In the genomic region with DNA sequence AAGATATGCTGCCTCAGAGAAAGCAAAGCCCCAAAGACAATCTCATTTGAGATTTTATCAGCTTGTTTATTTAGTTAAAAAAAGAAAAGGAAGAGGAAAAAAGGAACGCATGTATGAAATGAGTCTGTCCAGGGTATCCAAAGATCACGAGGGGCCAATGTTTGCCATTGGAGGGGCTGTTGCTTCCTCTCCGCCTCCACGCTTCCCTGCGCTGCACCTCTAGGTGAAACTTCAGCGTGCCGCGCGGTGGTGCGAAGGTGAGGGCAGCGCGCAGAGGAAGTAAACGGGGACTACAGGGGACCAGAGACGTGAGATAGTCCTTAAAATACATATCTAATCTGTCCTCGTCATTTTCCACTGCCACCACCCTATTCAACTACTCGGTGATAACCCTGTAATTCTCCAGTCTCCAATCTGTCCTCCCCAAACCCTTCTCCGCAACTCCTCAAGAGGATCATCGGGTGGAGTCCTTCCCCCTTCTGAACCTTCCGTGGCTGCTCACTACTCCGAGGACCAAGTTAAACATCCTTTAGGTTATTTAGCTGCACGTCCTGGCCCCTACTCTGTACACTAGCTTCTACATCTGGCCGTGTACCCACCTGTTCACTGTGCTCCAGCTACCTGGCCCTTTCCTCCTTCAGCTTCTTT, we compare ENCODE assay signal across 1 cellular context.
TF ChIP-seq lines count a peak whose summit lies in the region.

No MANE protein-coding gene starts in this region.

TF ChIP-seq in GM12878, 131 proteins besides CTCF, POLR2A, EP300 and RAD21:
- TF ChIP-seq IKZF2 (IDR thresholded peaks at IDR 0.05) (no peak), SIN3A (IDR thresholded peaks at IDR 0.05; ENCODE audit: low read depth, low read length) (no peak), TBL1XR1 (IDR thresholded peaks at IDR 0.05; ENCODE audit: low read depth, low read length) (no peak)
- TF ChIP-seq, protein P1, sequence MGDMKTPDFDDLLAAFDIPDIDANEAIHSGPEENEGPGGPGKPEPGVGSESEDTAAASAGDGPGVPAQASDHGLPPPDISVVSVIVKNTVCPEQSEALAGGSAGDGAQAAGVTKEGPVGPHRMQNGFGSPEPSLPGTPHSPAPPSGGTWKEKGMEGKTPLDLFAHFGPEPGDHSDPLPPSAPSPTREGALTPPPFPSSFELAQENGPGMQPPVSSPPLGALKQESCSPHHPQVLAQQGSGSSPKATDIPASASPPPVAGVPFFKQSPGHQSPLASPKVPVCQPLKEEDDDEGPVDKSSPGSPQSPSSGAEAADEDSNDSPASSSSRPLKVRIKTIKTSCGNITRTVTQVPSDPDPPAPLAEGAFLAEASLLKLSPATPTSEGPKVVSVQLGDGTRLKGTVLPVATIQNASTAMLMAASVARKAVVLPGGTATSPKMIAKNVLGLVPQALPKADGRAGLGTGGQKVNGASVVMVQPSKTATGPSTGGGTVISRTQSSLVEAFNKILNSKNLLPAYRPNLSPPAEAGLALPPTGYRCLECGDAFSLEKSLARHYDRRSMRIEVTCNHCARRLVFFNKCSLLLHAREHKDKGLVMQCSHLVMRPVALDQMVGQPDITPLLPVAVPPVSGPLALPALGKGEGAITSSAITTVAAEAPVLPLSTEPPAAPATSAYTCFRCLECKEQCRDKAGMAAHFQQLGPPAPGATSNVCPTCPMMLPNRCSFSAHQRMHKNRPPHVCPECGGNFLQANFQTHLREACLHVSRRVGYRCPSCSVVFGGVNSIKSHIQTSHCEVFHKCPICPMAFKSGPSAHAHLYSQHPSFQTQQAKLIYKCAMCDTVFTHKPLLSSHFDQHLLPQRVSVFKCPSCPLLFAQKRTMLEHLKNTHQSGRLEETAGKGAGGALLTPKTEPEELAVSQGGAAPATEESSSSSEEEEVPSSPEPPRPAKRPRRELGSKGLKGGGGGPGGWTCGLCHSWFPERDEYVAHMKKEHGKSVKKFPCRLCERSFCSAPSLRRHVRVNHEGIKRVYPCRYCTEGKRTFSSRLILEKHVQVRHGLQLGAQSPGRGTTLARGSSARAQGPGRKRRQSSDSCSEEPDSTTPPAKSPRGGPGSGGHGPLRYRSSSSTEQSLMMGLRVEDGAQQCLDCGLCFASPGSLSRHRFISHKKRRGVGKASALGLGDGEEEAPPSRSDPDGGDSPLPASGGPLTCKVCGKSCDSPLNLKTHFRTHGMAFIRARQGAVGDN (IDR thresholded peaks at IDR 0.05) = no peak
- TF ChIP-seq, protein P2, sequence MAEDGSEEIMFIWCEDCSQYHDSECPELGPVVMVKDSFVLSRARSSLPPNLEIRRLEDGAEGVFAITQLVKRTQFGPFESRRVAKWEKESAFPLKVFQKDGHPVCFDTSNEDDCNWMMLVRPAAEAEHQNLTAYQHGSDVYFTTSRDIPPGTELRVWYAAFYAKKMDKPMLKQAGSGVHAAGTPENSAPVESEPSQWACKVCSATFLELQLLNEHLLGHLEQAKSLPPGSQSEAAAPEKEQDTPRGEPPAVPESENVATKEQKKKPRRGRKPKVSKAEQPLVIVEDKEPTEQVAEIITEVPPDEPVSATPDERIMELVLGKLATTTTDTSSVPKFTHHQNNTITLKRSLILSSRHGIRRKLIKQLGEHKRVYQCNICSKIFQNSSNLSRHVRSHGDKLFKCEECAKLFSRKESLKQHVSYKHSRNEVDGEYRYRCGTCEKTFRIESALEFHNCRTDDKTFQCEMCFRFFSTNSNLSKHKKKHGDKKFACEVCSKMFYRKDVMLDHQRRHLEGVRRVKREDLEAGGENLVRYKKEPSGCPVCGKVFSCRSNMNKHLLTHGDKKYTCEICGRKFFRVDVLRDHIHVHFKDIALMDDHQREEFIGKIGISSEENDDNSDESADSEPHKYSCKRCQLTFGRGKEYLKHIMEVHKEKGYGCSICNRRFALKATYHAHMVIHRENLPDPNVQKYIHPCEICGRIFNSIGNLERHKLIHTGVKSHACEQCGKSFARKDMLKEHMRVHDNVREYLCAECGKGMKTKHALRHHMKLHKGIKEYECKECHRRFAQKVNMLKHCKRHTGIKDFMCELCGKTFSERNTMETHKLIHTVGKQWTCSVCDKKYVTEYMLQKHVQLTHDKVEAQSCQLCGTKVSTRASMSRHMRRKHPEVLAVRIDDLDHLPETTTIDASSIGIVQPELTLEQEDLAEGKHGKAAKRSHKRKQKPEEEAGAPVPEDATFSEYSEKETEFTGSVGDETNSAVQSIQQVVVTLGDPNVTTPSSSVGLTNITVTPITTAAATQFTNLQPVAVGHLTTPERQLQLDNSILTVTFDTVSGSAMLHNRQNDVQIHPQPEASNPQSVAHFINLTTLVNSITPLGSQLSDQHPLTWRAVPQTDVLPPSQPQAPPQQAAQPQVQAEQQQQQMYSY (CRISPR knock-in tag; IDR thresholded peaks at IDR 0.05) = no peak
TF ChIP-seq in GM12878: peak in this region for 0.
